In genomic region chr14:100588671-100589070, GRCh38 we compare ENCODE assay signal across 16 cellular contexts. TPM values are rescaled to one million over a fixed set of nuclear protein-coding genes. Genes with fewer than 3 reads are reported as not detected.
A peak's percentile ranks its signal among the peaks of the same experiment; 100 is the strongest.
DNase-seq lines count a peak whose midpoint lies in the region; ATAC-seq and TF ChIP-seq lines count a peak whose summit lies in the region.
"Had no signal": no experiment of that assay in that cellular context is flagged by ENCODE, and none has a peak within 500 bp of the region (broad histone marks: within the 10 kb centered on the region; RNA-seq: fewer than 3 reads in every experiment).

No MANE protein-coding gene starts in this region.

- CTCF ChIA-PET in CD4-positive, alpha-beta T cell (lab: Charles Lee), result no interaction called here

- H3K27me3 Mint-ChIP-seq in CD4-positive, alpha-beta T cell, result peaks cover 46% of the 10 kb centered on the region
- H3K27me3 Mint-ChIP-seq in GM23338 (ENCODE audit: insufficient read depth, low read depth, poor library complexity), result peaks cover 33% of the 10 kb centered on the region
- H3K27me3 Mint-ChIP-seq in central memory CD8-positive, alpha-beta T cell, result peaks cover 58% of the 10 kb centered on the region
- H3K27me3 Mint-ChIP-seq in neural progenitor cell (ENCODE audit: insufficient read depth, low read depth), result peaks cover 29% of the 10 kb centered on the region

- H3K4me1 ChIP-seq in GM23338 (ENCODE audit: insufficient read depth) (no peaks in the 10 kb centered on the region; the same call in 1 of the 2 replicates), neural progenitor cell (peaks cover 11% of the 10 kb centered on the region)

- no peak overlapping the region for H3K27ac Mint-ChIP-seq in CD4-positive, alpha-beta T cell
- H3K27ac Mint-ChIP-seq in GM23338, result no peak overlapping the region
- no peak overlapping the region for H3K27ac Mint-ChIP-seq in central memory CD8-positive, alpha-beta T cell (ENCODE audit: low read depth)
- H3K27ac Mint-ChIP-seq in neural progenitor cell, result no peak overlapping the region
- H3K27ac Mint-ChIP-seq: activated CD4-positive, alpha-beta memory T cell treated with anti-CD3 and anti-CD28 coated beads for 36 hours; memory B cell had no signal

- intact Hi-C loops in CD4-positive, alpha-beta T cell (cut with DNase I, micrococcal nuclease), result no loop called here

- POLR2A ChIA-PET in CD4-positive, alpha-beta T cell (lab: Charles Lee), result no interaction called here

- no peaks in the 10 kb centered on the region for H3K36me3 ChIP-seq in GM23338 (ENCODE audit: insufficient read depth)
- H3K36me3 ChIP-seq in neural progenitor cell, result no peaks in the 10 kb centered on the region
- H3K36me3 ChIP-seq: stomach had no signal

- no peak overlapping the region for H3K27ac ChIP-seq in CD4-positive, alpha-beta T cell (ENCODE audit: low read depth, low read length)
- H3K27ac ChIP-seq in GM23338 (ENCODE audit: low read depth) (no peak overlapping the region), neural progenitor cell (no peak overlapping the region)
- H3K27ac ChIP-seq: C4-2B, stomach had no signal

- H3K4me3 ChIP-seq in GM23338, result no peak overlapping the region
- H3K4me3 ChIP-seq in neural progenitor cell, result no peak overlapping the region
- H3K4me3 ChIP-seq: K562, stomach had no signal

- TF ChIP-seq CTCF in CD4-positive, alpha-beta T cell (IDR thresholded peaks at IDR 0.05), result no peak
- TF ChIP-seq CTCF in GM23338 (conservative IDR thresholded peaks at IDR 0.05; ENCODE audit: low read depth in 2 of 2) (no peak), neural progenitor cell (IDR thresholded peaks at IDR 0.05) (no peak)

- H3K9me3 Mint-ChIP-seq in CD4-positive, alpha-beta T cell, result no peaks in the 10 kb centered on the region
- no peaks in the 10 kb centered on the region for H3K9me3 Mint-ChIP-seq in GM23338
- H3K9me3 Mint-ChIP-seq in central memory CD8-positive, alpha-beta T cell, result no peaks in the 10 kb centered on the region
- H3K9me3 Mint-ChIP-seq in neural progenitor cell, result no peaks in the 10 kb centered on the region
- H3K9me3 Mint-ChIP-seq: activated CD4-positive, alpha-beta memory T cell treated with anti-CD3 and anti-CD28 coated beads for 36 hours; memory B cell had no signal

- H4K20me1 ChIP-seq in GM23338 (replicated peaks; ENCODE audit: insufficient read depth) (no peaks in the 10 kb centered on the region), neural progenitor cell (ENCODE audit: low read depth) (no peaks in the 10 kb centered on the region)

- no peak for DNase-seq in CD4-positive, alpha-beta T cell
- DNase-seq in GM23338 (ENCODE audit: low spot score) (no peak), neural progenitor cell (ENCODE audit: low spot score) (no peak), iPS-NIHi11 (ENCODE audit: low spot score) (no peak), SHP77 treated with DMSO at 0.1 percent for 48 hours (lab: John Stamatoyannopoulos, UW) (no peak)
- no peak for DNase-seq in central memory CD8-positive, alpha-beta T cell (ENCODE audit: low spot score in 2 of 2)
- DNase-seq: activated CD4-positive, alpha-beta memory T cell treated with anti-CD3 and anti-CD28 coated beads for 36 hours; HCEC 1CT; NCI-H1092; occipital lobe; stomach had no signal

- H3K4me1 Mint-ChIP-seq in CD4-positive, alpha-beta T cell (ENCODE audit: low read depth), result no peaks in the 10 kb centered on the region
- H3K4me1 Mint-ChIP-seq in GM23338 (peaks cover 9% of the 10 kb centered on the region), neural progenitor cell (peaks cover 10% of the 10 kb centered on the region)
- no peaks in the 10 kb centered on the region for H3K4me1 Mint-ChIP-seq in central memory CD8-positive, alpha-beta T cell
- H3K4me1 Mint-ChIP-seq: memory B cell had no signal

- H2AFZ ChIP-seq in GM23338 (no peak overlapping the region), neural progenitor cell (replicated peaks) (no peak overlapping the region)

- H3K79me2 ChIP-seq in GM23338 (replicated peaks; ENCODE audit: insufficient read depth), result no peaks in the 10 kb centered on the region
- no peaks in the 10 kb centered on the region for H3K79me2 ChIP-seq in neural progenitor cell (ENCODE audit: low read depth)

- no peaks in the 10 kb centered on the region for H3K9me2 ChIP-seq in GM23338 (ENCODE audit: insufficient read depth)

- H3K36me3 Mint-ChIP-seq in CD4-positive, alpha-beta T cell (ENCODE audit: low read depth), result no peaks in the 10 kb centered on the region
- H3K36me3 Mint-ChIP-seq in GM23338 (ENCODE audit: low read depth), result no peaks in the 10 kb centered on the region
- H3K36me3 Mint-ChIP-seq in central memory CD8-positive, alpha-beta T cell (ENCODE audit: insufficient read depth), result peaks cover 2% of the 10 kb centered on the region
- no peaks in the 10 kb centered on the region for H3K36me3 Mint-ChIP-seq in neural progenitor cell
- H3K36me3 Mint-ChIP-seq: activated CD4-positive, alpha-beta memory T cell treated with anti-CD3 and anti-CD28 coated beads for 36 hours; memory B cell had no signal

- peak overlapping the region; percentile 56 for H3K4me3 Mint-ChIP-seq in CD4-positive, alpha-beta T cell
- H3K4me3 Mint-ChIP-seq in GM23338 (peak overlapping the region; percentile 70; the same call in 2 of the 3 replicates), neural progenitor cell (peak overlapping the region; percentile 83)
- H3K4me3 Mint-ChIP-seq in central memory CD8-positive, alpha-beta T cell, result peak overlapping the region; percentile 40
- H3K4me3 Mint-ChIP-seq: activated CD4-positive, alpha-beta memory T cell treated with anti-CD3 and anti-CD28 coated beads for 36 hours had no signal

- H3K9ac ChIP-seq in neural progenitor cell, result no peak overlapping the region

- H3K4me2 ChIP-seq in GM23338 (no peak overlapping the region), neural progenitor cell (peak overlapping the region; percentile 31)

- H3F3A ChIP-seq in GM23338 (replicated peaks; ENCODE audit: low read depth) (no peaks in the 10 kb centered on the region), neural progenitor cell (ENCODE audit: low read depth) (peaks cover 12% of the 10 kb centered on the region)

- H3K9me3 ChIP-seq in CD4-positive, alpha-beta T cell (ENCODE audit: control insufficient read depth, low read length), result no peaks in the 10 kb centered on the region
- no peaks in the 10 kb centered on the region for H3K9me3 ChIP-seq in neural progenitor cell (ENCODE audit: low read depth)
- H3K9me3 ChIP-seq: stomach had no signal

- peaks cover 20% of the 10 kb centered on the region for H3K27me3 ChIP-seq in CD4-positive, alpha-beta T cell (ENCODE audit: control insufficient read depth, insufficient read depth, low read length)
- H3K27me3 ChIP-seq in GM23338 (ENCODE audit: insufficient read depth), result peaks cover 32% of the 10 kb centered on the region
- H3K27me3 ChIP-seq in neural progenitor cell, result peaks cover 36% of the 10 kb centered on the region

- no peak for ATAC-seq in CD4-positive, alpha-beta T cell (ENCODE audit: poor library complexity)
- ATAC-seq in GM23338 (no peak), GM19328 (IDR thresholded peaks at IDR 0.05; ENCODE audit: unreplicated experiment) (no peak)
- ATAC-seq in central memory CD8-positive, alpha-beta T cell (replicated peaks; ENCODE audit: extremely low read depth, poor library complexity, severe bottlenecking), result no peak
- ATAC-seq: K562 had no signal

TF ChIP-seq in GM23338, 12 proteins besides CTCF, POLR2A, EP300 and RAD21:
- TF ChIP-seq STAT1 (IDR thresholded peaks at IDR 0.05; ENCODE audit: unreplicated experiment) (no peak), JUNB (IDR thresholded peaks at IDR 0.05; ENCODE audit: unreplicated experiment) (no peak), ZNF114 (CRISPR knock-in tag; IDR thresholded peaks at IDR 0.05) (no peak), NANOG (IDR thresholded peaks at IDR 0.05; ENCODE audit: borderline replicate concordance) (no peak)

RNA-seq across cellular contexts. Expression of gene BEGAIN, which starts 1.5 kb away (rescaled TPM):
- 1 to 10 TPM; 1.5 to 2.0 TPM for total RNA-seq in CD4-positive, alpha-beta T cell
- 2.4 and 6.6 TPM in 2 replicates for total RNA-seq in GM23338 (2014; rRNA removed; shearing (Covaris generic))
- 0.60 and 0.94 TPM in 2 replicates for polyA plus RNA-seq in GM23338 (2016; fragmentation: Nextera tagmentation; extraction: Ambion mirVana)
- 4.0 and 13.4 TPM in 2 replicates for total RNA-seq in neural progenitor cell (ENCODE audit: low replicate concordance)
- total RNA-seq: fibroblast of villous mesenchyme had no signal
